Comparison of ENCODE assay signal across 20 cellular contexts in the genomic region with DNA sequence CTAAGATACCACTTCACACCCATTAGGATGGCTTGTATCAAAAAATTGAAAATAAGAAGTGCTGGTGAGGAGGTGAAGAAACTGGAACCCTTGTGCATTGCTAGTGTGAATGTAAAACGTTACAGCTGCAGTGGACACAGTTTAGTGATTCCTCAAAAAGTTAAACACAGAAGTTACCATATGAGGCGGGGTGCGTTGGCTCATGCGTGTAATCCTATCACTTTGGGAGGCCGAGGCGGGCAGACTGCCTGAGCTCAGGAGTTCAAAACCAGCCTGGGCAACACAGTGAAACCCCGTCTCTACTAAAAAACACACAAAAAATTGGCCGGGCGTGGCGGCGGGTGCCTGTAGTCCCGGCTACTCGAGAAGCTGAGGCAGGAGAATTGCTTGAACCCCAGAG. TPM values are rescaled to one million over a fixed set of nuclear protein-coding genes. Genes with fewer than 3 reads are reported as not detected.
DNase-seq lines count a peak whose midpoint lies in the region; ATAC-seq and TF ChIP-seq lines count a peak whose summit lies in the region.
"Had no signal": no experiment of that assay in that cellular context is flagged by ENCODE, and none has a peak within 500 bp of the region (broad histone marks: within the 10 kb centered on the region; RNA-seq: fewer than 3 reads in every experiment).

No MANE protein-coding gene starts in this region.

- no peaks in the 10 kb centered on the region for H3K27me3 ChIP-seq in thymus (ENCODE audit: control insufficient read depth, insufficient read depth)
- H3K27me3 ChIP-seq: ascending aorta, esophagus muscularis mucosa, heart right ventricle had no signal

- H3K27me3 Mint-ChIP-seq in activated T-cell treated with anti-CD3 and anti-CD28 coated beads, Interleukin-2, amount 50 U/mL, for 72 hours (ENCODE audit: low read depth) = no peaks in the 10 kb centered on the region
- H3K27me3 Mint-ChIP-seq in WTC11 (ENCODE audit: low read depth) (no peaks in the 10 kb centered on the region), memory B cell (no peaks in the 10 kb centered on the region)

- no peaks in the 10 kb centered on the region for H3K9me3 Mint-ChIP-seq in activated T-cell treated with anti-CD3 and anti-CD28 coated beads, Interleukin-2, amount 50 U/mL, for 72 hours
- H3K9me3 Mint-ChIP-seq in WTC11 = no peaks in the 10 kb centered on the region
- peaks cover 1% of the 10 kb centered on the region for H3K9me3 Mint-ChIP-seq in memory B cell
- H3K9me3 Mint-ChIP-seq: activated T-cell treated with anti-CD3 and anti-CD28 coated beads, Interleukin-2, amount 50 U/mL, for 4 hours had no signal

- peak overlapping the region; percentile 8 for H3K27ac ChIP-seq in thymus (ENCODE audit: low read depth)
- H3K27ac ChIP-seq: A549, prostate gland had no signal

- TF ChIP-seq CTCF in WTC11 (IDR thresholded peaks at IDR 0.05) (no peak), lower leg skin (IDR thresholded peaks at IDR 0.05) (no peak)

- H3K4me3 ChIP-seq in thymus (ENCODE audit: low read length) (no peak overlapping the region), lower leg skin (ENCODE audit: low read depth, poor library complexity, severe bottlenecking) (no peak overlapping the region)
- H3K4me3 ChIP-seq: A549, ascending aorta, esophagus muscularis mucosa, heart right ventricle, prostate gland had no signal

- peaks cover 7 to 14% of the 10 kb centered on the region in 2 donors for H3K36me3 Mint-ChIP-seq in activated T-cell treated with anti-CD3 and anti-CD28 coated beads, Interleukin-2, amount 50 U/mL, for 72 hours (ENCODE audit: insufficient read depth in 2 of 2)
- H3K36me3 Mint-ChIP-seq in WTC11 (peaks cover 14% of the 10 kb centered on the region), memory B cell (peaks cover 12% of the 10 kb centered on the region)

- H3K4me3 Mint-ChIP-seq in activated T-cell treated with anti-CD3 and anti-CD28 coated beads, Interleukin-2, amount 50 U/mL, for 72 hours = no peak overlapping the region
- no peak overlapping the region for H3K4me3 Mint-ChIP-seq in WTC11
- H3K4me3 Mint-ChIP-seq in memory B cell = peak overlapping the region; percentile 79
- H3K4me3 Mint-ChIP-seq: activated T-cell treated with anti-CD3 and anti-CD28 coated beads, Interleukin-2, amount 50 U/mL, for 4 hours had no signal

- no peak for DNase-seq in activated T-cell treated with anti-CD3 and anti-CD28 coated beads, Interleukin-2, amount 50 U/mL, for 72 hours
- no peak for DNase-seq in activated T-cell treated with anti-CD3 and anti-CD28 coated beads, Interleukin-2, amount 50 U/mL, for 1 hour
- DNase-seq in WTC11 (ENCODE audit: low spot score) (no peak), memory B cell (ENCODE audit: low spot score in 2 of 2) (no peak), NOMO-1 (lab: John Stamatoyannopoulos, UW; ENCODE audit: unreplicated experiment in 2 of 2) (no peak), lower leg skin (ENCODE audit: low spot score in 2 of 2) (no peak), DMS79 (lab: John Stamatoyannopoulos, UW) (no peak)
- DNase-seq: activated CD4-positive, alpha-beta T cell treated with anti-CD3 and anti-CD28 coated beads for 1 hour; activated T-cell treated with anti-CD3 and anti-CD28 coated beads, Interleukin-2, amount 50 U/mL, for 4 hours; COR-L47; GF-D8; heart right ventricle; NCI-H2029 treated with DMSO at 0.1 percent for 48 hours; NCI-H774; T-helper 2 cell had no signal

- ATAC-seq in activated T-cell treated with anti-CD3 and anti-CD28 coated beads, Interleukin-2, amount 50 U/mL, for 72 hours (replicated peaks in 1 of 2) = no peak
- ATAC-seq in WTC11 (no peak), memory B cell (ENCODE audit: low read depth) (peak; percentile 37)
- ATAC-seq: A549; activated T-cell treated with anti-CD3 and anti-CD28 coated beads, Interleukin-2, amount 50 U/mL, for 4 hours; heart right ventricle had no signal

- peaks cover 72% of the 10 kb centered on the region for H3K36me3 ChIP-seq in thymus (ENCODE audit: control insufficient read depth, insufficient read depth)

- TF ChIP-seq POLR2A in lower leg skin (IDR thresholded peaks at IDR 0.05) = no peak

- POLR2A ChIA-PET in WTC11 (lab: Charles Lee) = no interaction called here

- H3K4me1 Mint-ChIP-seq in activated T-cell treated with anti-CD3 and anti-CD28 coated beads, Interleukin-2, amount 50 U/mL, for 72 hours (ENCODE audit: low read depth) = peaks cover 26% of the 10 kb centered on the region
- H3K4me1 Mint-ChIP-seq in WTC11 (no peaks in the 10 kb centered on the region), memory B cell (peaks cover 42% of the 10 kb centered on the region)

- intact Hi-C loops in lower leg skin (cut with DNase I; ENCODE audit: low total_unique reads) = no loop called here

- H3K9me3 ChIP-seq in thymus (ENCODE audit: control insufficient read depth) = no peaks in the 10 kb centered on the region
- H3K9me3 ChIP-seq: A549, ascending aorta, esophagus muscularis mucosa, heart right ventricle, prostate gland had no signal

- WGBS in thymus = 89% methylated on average over 13 of the region's 13 CpGs
- 64 to 68% methylated on average over 13 of the region's 13 CpGs for WGBS in lower leg skin, 2 donors

- CTCF ChIA-PET in WTC11 (lab: Charles Lee) = no interaction called here

- peak overlapping the region; percentile 68 for H3K27ac Mint-ChIP-seq in activated T-cell treated with anti-CD3 and anti-CD28 coated beads, Interleukin-2, amount 50 U/mL, for 72 hours
- H3K27ac Mint-ChIP-seq in WTC11 = peak overlapping the region; percentile 45; the same call in 1 of the 2 replicates
- H3K27ac Mint-ChIP-seq in memory B cell = peak overlapping the region; percentile 86

- H3K4me1 ChIP-seq in thymus (ENCODE audit: control insufficient read depth, insufficient read depth, low read length) = peaks cover 9% of the 10 kb centered on the region
- H3K4me1 ChIP-seq: ascending aorta, prostate gland had no signal

TF ChIP-seq in WTC11, 78 proteins besides CTCF, POLR2A, EP300 and RAD21:
- no peak for TF ChIP-seq NR1H2 (CRISPR knock-in tag; IDR thresholded peaks at IDR 0.05)
- no peak for TF ChIP-seq EMX1 (CRISPR knock-in tag; IDR thresholded peaks at IDR 0.05)
- TF ChIP-seq, protein P1, sequence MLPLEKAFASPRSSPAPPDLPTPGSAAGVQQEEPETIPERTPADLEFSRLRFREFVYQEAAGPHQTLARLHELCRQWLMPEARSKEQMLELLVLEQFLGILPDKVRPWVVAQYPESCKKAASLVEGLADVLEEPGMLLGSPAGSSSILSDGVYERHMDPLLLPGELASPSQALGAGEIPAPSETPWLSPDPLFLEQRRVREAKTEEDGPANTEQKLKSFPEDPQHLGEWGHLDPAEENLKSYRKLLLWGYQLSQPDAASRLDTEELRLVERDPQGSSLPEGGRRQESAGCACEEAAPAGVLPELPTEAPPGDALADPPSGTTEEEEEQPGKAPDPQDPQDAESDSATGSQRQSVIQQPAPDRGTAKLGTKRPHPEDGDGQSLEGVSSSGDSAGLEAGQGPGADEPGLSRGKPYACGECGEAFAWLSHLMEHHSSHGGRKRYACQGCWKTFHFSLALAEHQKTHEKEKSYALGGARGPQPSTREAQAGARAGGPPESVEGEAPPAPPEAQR (CRISPR knock-in tag; IDR thresholded peaks at IDR 0.05) = no peak
- no peak for TF ChIP-seq TP53 (CRISPR knock-in tag; IDR thresholded peaks at IDR 0.05)

RNA-seq across cellular contexts. Expression of gene SGSM3, which starts 43.5 kb away (rescaled TPM):
- 10 to 100 TPM; 47.1 to 55.8 TPM for total RNA-seq in activated T-cell treated with anti-CD3 and anti-CD28 coated beads, Interleukin-2, amount 50 U/mL, for 72 hours
- total RNA-seq in WTC11 (2021) (81.8 to 96.9 TPM (median 93.0 TPM) in 3 replicates), lower leg skin (10 to 100 TPM; 42.7 to 67.9 (median 57.7) TPM)
- polyA plus RNA-seq in thymus = 92.1 TPM
